ENCODE assay signal across 26 cellular contexts in genomic region chr10:79029478-79030390, GRCh38. TPM values are rescaled to one million over a fixed set of nuclear protein-coding genes. Genes with fewer than 3 reads are reported as not detected.
DNase-seq lines count a peak whose midpoint lies in the region; ATAC-seq and TF ChIP-seq lines count a peak whose summit lies in the region.
"Had no signal": no experiment of that assay in that cellular context is flagged by ENCODE, and none has a peak within 500 bp of the region (broad histone marks: within the 10 kb centered on the region; RNA-seq: fewer than 3 reads in every experiment).

No MANE protein-coding gene starts in this region.

- ATAC-seq in RWPE2 (ENCODE audit: low read depth), result no peak
- no peak for ATAC-seq in lower lobe of right lung
- no peak for ATAC-seq in sciatic nerve
- no peak for ATAC-seq in HG03571 (IDR thresholded peaks at IDR 0.05; ENCODE audit: unreplicated experiment)
- ATAC-seq: esophagus mucosa; GM23338; left ventricle myocardium superior; stimulated activated naive CD8-positive, alpha-beta T cell treated with anti-CD3 and anti-CD28 coated beads, Interleukin-15, Interleukin-2, amounts not matched to agents 100 U/mL and 50 U/mL, for 24 hours had no signal

- H3K9me3 ChIP-seq in RWPE2 (ENCODE audit: severe bottlenecking) (no peaks in the 10 kb centered on the region), lower lobe of right lung (no peaks in the 10 kb centered on the region)
- H3K9me3 ChIP-seq: testis had no signal

- peaks cover 2% of the 10 kb centered on the region for H3K4me1 Mint-ChIP-seq in CD14-positive monocyte
- H3K4me1 Mint-ChIP-seq: B cell had no signal

- H3K4me3 ChIP-seq in RWPE2 (ENCODE audit: severe bottlenecking) (no peak overlapping the region), lower lobe of right lung (no peak overlapping the region)
- H3K4me3 ChIP-seq: GM23338, testis had no signal

- H3K27me3 Mint-ChIP-seq in CD14-positive monocyte (ENCODE audit: low read depth in 3 of 3), result peaks cover 11 to 14% (median 14%) of the 10 kb centered on the region in 3 donors
- H3K27me3 Mint-ChIP-seq: activated naive CD4-positive, alpha-beta T cell treated with anti-CD3 and anti-CD28 coated beads, Interleukin-2, amount 50 U/mL, for 24 hours had no signal

- H3K27me3 ChIP-seq in RWPE2 (ENCODE audit: insufficient read depth, poor library complexity, severe bottlenecking) (no peaks in the 10 kb centered on the region), lower lobe of right lung (ENCODE audit: low read depth) (no peaks in the 10 kb centered on the region)
- H3K27me3 ChIP-seq: testis had no signal

- intact Hi-C loops in CD14-positive monocyte (cut with micrococcal nuclease) (no loop called here), lower lobe of right lung (cut with DNase I) (no loop called here), sciatic nerve (cut with DNase I) (no loop called here)

- no peaks in the 10 kb centered on the region for H3K4me1 ChIP-seq in RWPE2 (ENCODE audit: insufficient read depth, poor library complexity, severe bottlenecking)
- no peaks in the 10 kb centered on the region for H3K4me1 ChIP-seq in lower lobe of right lung
- H3K4me1 ChIP-seq: testis had no signal

- TF ChIP-seq CTCF in CD14-positive monocyte (IDR thresholded peaks at IDR 0.05) (no peak), RWPE2 (IDR thresholded peaks at IDR 0.05; ENCODE audit: poor library complexity, severe bottlenecking) (no peak), lower lobe of right lung (IDR thresholded peaks at IDR 0.05) (no peak)

- DNase-seq in CD14-positive monocyte (ENCODE audit: low spot score), result peak; percentile 26
- peak; percentile 19 for DNase-seq in RWPE2 (ENCODE audit: low spot score)
- peak; percentile 9 for DNase-seq in lower lobe of right lung
- DNase-seq in sciatic nerve (ENCODE audit: low spot score), result peak; percentile 13
- no peak for DNase-seq in CD1c-positive myeloid dendritic cell (ENCODE audit: extremely low spot score)
- DNase-seq in NCI-H1048 (lab: John Stamatoyannopoulos, UW), result no peak
- DNase-seq: anterior cingulate cortex; DMS153; glutamatergic neuron; HFFc6; IMR-90; left ventricle myocardium superior; MV-4-11; naive B cell; NCI-H2107; NCI-H345; small intestine; stimulated activated naive CD8-positive, alpha-beta T cell treated with anti-CD3 and anti-CD28 coated beads, Interleukin-15, Interleukin-2, amounts not matched to agents 100 U/mL and 50 U/mL, for 24 hours; T1000; testis had no signal

- peak overlapping the region in 1 of 2 donors; percentile 40 for H3K4me3 Mint-ChIP-seq in CD14-positive monocyte
- H3K4me3 Mint-ChIP-seq: activated naive CD4-positive, alpha-beta T cell treated with anti-CD3 and anti-CD28 coated beads, Interleukin-2, amount 50 U/mL, for 24 hours; B cell; GM23338; HFFc6; mesothelial cell of epicardium had no signal

- H3K9me3 Mint-ChIP-seq in CD14-positive monocyte, result no peaks in the 10 kb centered on the region
- H3K9me3 Mint-ChIP-seq: activated naive CD4-positive, alpha-beta T cell treated with anti-CD3 and anti-CD28 coated beads, Interleukin-2, amount 50 U/mL, for 24 hours; GM23338; HFFc6; mesothelial cell of epicardium; naive B cell had no signal

- no peak overlapping the region for H3K27ac ChIP-seq in RWPE2 (ENCODE audit: poor library complexity, severe bottlenecking)
- no peak overlapping the region for H3K27ac ChIP-seq in lower lobe of right lung
- H3K27ac ChIP-seq: testis had no signal

- no peaks in the 10 kb centered on the region for H3K36me3 Mint-ChIP-seq in CD14-positive monocyte
- H3K36me3 Mint-ChIP-seq: mesothelial cell of epicardium, naive B cell had no signal

- H3K27ac Mint-ChIP-seq in CD14-positive monocyte, result peak overlapping the region in 1 of 7 donors; percentile 37
- H3K27ac Mint-ChIP-seq: activated naive CD4-positive, alpha-beta T cell treated with anti-CD3 and anti-CD28 coated beads, Interleukin-2, amount 50 U/mL, for 24 hours; B cell; GM23338; HFFc6; mesothelial cell of epicardium had no signal

- H3K36me3 ChIP-seq in RWPE2 (ENCODE audit: low read depth) (no peaks in the 10 kb centered on the region), lower lobe of right lung (no peaks in the 10 kb centered on the region)

RNA-seq across cellular contexts. Expression of gene ZMIZ1, which starts 39.0 kb away (rescaled TPM):
- 1 to 10 TPM; 3.3 to 8.9 TPM for polyA plus RNA-seq in CD14-positive monocyte
- total RNA-seq in lower lobe of right lung, result 102 TPM
- total RNA-seq in sciatic nerve, result 96.7 TPM

Comparison
In these comparisons a context has a peak if more than half of its experiments do, and no peak if none do; other contexts are left out.
1. DNase-seq: peak in CD14-positive monocyte (single experiment), RWPE2 (single experiment), lower lobe of right lung (single experiment) and sciatic nerve (single experiment); none in CD1c-positive myeloid dendritic cell (single experiment) and NCI-H1048 (single experiment).